28 cellular contexts compared by ENCODE assay signal in genomic region chr9:112371060-112371459, GRCh38.
"Had no signal": no experiment of that assay in that cellular context is flagged by ENCODE, and none has a peak within 500 bp of the region (broad histone marks: within the 10 kb centered on the region; RNA-seq: fewer than 3 reads in every experiment).

No MANE protein-coding gene starts in this region.

- H3K4me1 Mint-ChIP-seq: activated naive CD4-positive, alpha-beta T cell treated with anti-CD3 and anti-CD28 coated beads, Interleukin-2, amount 10 ng/mL, durations not matched to agents 7 days and 5 days; activated naive CD8-positive, alpha-beta T cell treated with anti-CD3 and anti-CD28 coated beads, Interleukin-2, amount 50 U/mL, for 24 hours had no signal

- H3K27me3 ChIP-seq: brain microvascular endothelial cell, SJCRH30 had no signal

- H3K4me1 ChIP-seq: SJCRH30 had no signal

- H3K27ac Mint-ChIP-seq: activated CD8-positive, alpha-beta T cell treated with anti-CD3 and anti-CD28 coated beads for 36 hours; activated naive CD4-positive, alpha-beta T cell treated with anti-CD3 and anti-CD28 coated beads, Interleukin-2, amount 10 ng/mL, durations not matched to agents 7 days and 5 days; activated naive CD8-positive, alpha-beta T cell; activated naive CD8-positive, alpha-beta T cell treated with anti-CD3 and anti-CD28 coated beads, Interleukin-2, amount 50 U/mL, for 24 hours had no signal

- ATAC-seq: activated CD8-positive, alpha-beta T cell treated with anti-CD3 and anti-CD28 coated beads for 36 hours; activated naive CD8-positive, alpha-beta T cell treated with anti-CD3 and anti-CD28 coated beads, Interleukin-2, amount 50 U/mL, for 24 hours; activated T-cell treated with anti-CD3 and anti-CD28 coated beads, Interleukin-2, amount 50 U/mL, for 4 hours had no signal

- H3K4me3 Mint-ChIP-seq: activated CD8-positive, alpha-beta T cell treated with anti-CD3 and anti-CD28 coated beads for 36 hours; activated naive CD4-positive, alpha-beta T cell treated with anti-CD3 and anti-CD28 coated beads, Interleukin-2, amount 10 ng/mL, durations not matched to agents 7 days and 5 days; activated naive CD8-positive, alpha-beta T cell; activated naive CD8-positive, alpha-beta T cell treated with anti-CD3 and anti-CD28 coated beads, Interleukin-2, amount 50 U/mL, for 24 hours; activated T-cell treated with anti-CD3 and anti-CD28 coated beads, Interleukin-2, amount 50 U/mL, for 4 hours had no signal

- H3K27me3 Mint-ChIP-seq: activated CD8-positive, alpha-beta T cell treated with anti-CD3 and anti-CD28 coated beads for 36 hours; activated naive CD8-positive, alpha-beta T cell; activated naive CD8-positive, alpha-beta T cell treated with anti-CD3 and anti-CD28 coated beads, Interleukin-2, amount 50 U/mL, for 24 hours had no signal

- H3K27ac ChIP-seq: brain microvascular endothelial cell, SJCRH30, SK-N-MC, WERI-Rb-1 had no signal

- H3K4me3 ChIP-seq: SJCRH30, SK-N-MC had no signal

- DNase-seq: activated CD4-positive, alpha-beta T cell treated with anti-CD3 and anti-CD28 coated beads for 1 hour; activated CD4-positive, alpha-beta T cell treated with anti-CD3 and anti-CD28 coated beads for 48 hours; activated CD4-positive, CD25-positive, alpha-beta regulatory T cell; activated CD8-positive, alpha-beta T cell treated with anti-CD3 and anti-CD28 coated beads for 36 hours; activated effector memory CD4-positive, alpha-beta T cell treated with Interleukin-2 at 50 U/mL for 16 hours; activated naive CD4-positive, alpha-beta T cell treated with anti-CD3 and anti-CD28 coated beads, Interleukin-2, amount 10 ng/mL, durations not matched to agents 7 days and 5 days; activated naive CD8-positive, alpha-beta T cell treated with anti-CD3 and anti-CD28 coated beads, Interleukin-2, amount 50 U/mL, for 24 hours; activated T-cell treated with anti-CD3 and anti-CD28 coated beads, Interleukin-2, amount 50 U/mL, for 4 hours; aorta; brain microvascular endothelial cell; Kasumi-1; KG1; MM.1S; NCI-H1105 treated with DMSO at 0.1 percent for 48 hours; NCI-H1436; NCI-H1694; NCI-H1930; NCI-H2081 treated with DMSO at 0.1 percent for 48 hours; NCI-H510A; NCI-H526; NCI-H748 treated with DMSO at 0.1 percent for 48 hours; NK-92 treated with Interleukin-12 subunit alpha and Interleukin-12 subunit beta, amount 100 ng/mL, for 24 hours; SHP77; SJCRH30; T1000; WERI-Rb-1 had no signal

- H3K36me3 ChIP-seq: brain microvascular endothelial cell, SJCRH30, WERI-Rb-1 had no signal
